In the genomic region with DNA sequence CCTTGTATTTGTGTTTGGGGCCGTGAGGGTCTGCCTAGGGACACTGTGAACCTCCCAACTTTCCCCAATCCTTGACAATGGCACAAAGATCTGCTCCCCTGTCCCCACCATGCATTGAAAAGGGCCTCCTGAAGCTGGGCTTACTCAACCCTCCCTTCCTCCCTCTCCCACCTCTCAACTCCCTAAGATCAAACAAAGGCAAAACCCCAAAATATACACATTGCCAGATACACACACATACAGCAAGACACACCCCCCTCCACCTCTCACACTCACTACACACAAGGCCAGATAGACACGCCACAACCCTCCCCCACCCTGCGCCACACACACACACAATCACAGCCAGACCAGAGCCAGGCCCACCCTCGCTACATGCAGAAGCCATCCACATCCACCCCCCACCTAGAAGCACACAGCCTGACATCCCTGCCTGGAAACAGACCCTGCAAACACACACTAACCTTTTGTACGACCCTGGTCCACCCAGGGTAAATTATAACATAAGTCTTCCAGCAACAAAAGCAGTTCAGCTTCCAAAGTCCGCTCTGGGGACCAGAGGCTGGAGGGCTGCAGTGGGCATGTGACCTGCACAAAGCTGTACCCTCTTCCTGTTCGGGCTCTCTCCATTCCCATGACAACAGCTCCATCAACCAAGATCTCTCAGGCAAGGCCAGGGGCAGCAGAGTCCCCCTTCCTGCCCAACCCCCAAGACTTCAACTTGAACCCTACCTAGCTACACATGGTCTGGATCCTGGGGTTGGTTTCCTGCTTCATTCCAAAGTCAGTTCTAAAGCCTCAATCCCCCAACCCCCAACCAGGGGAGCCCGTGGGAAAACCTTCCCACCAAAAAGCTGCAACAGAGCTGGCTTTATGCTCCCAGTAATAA, we compare ENCODE assay signal across 8 cellular contexts. TPM values are rescaled to one million over a fixed set of nuclear protein-coding genes. Genes with fewer than 3 reads are reported as not detected.
A peak's percentile ranks its signal among the peaks of the same experiment; 100 is the strongest.
DNase-seq lines count a peak whose midpoint lies in the region; ATAC-seq and TF ChIP-seq lines count a peak whose summit lies in the region.

No MANE protein-coding gene starts in this region.

- peaks cover 19% of the 10 kb centered on the region for H3K36me3 Mint-ChIP-seq in GM23338 (ENCODE audit: low read depth)

- H3K27me3 ChIP-seq in GM23338 (ENCODE audit: insufficient read depth) (peaks cover 13% of the 10 kb centered on the region), RWPE2 (ENCODE audit: insufficient read depth, poor library complexity, severe bottlenecking) (no peaks in the 10 kb centered on the region), gastrocnemius medialis (peaks cover 31 to 34% (median 32%) of the 10 kb centered on the region in 3 donors)

- H3K4me1 Mint-ChIP-seq in GM23338, result peaks cover 55% of the 10 kb centered on the region

- peaks cover 67% of the 10 kb centered on the region for H3K79me2 ChIP-seq in GM23338 (replicated peaks; ENCODE audit: insufficient read depth)

- H4K20me1 ChIP-seq in GM23338 (replicated peaks; ENCODE audit: insufficient read depth), result peaks cover 48% of the 10 kb centered on the region

- DNase-seq in GM23338 (ENCODE audit: low spot score) (peak; percentile 65), RWPE2 (ENCODE audit: low spot score) (no peak), fibroblast of mammary gland (ENCODE audit: low read depth) (no peak), gastrocnemius medialis (no peak), NCI-H2081 treated with DMSO at 0.1 percent for 48 hours (lab: John Stamatoyannopoulos, UW) (no peak), dedifferentiated amniotic fluid mesenchymal stem cell (ENCODE audit: extremely low spot score) (no peak)

- H3K4me1 ChIP-seq in GM23338 (ENCODE audit: insufficient read depth) (peaks cover 49% of the 10 kb centered on the region), RWPE2 (ENCODE audit: insufficient read depth, poor library complexity, severe bottlenecking) (peaks cover 10% of the 10 kb centered on the region), gastrocnemius medialis (peaks cover 28 to 41% of the 10 kb centered on the region in 2 donors)

- no peak for TF ChIP-seq CTCF in GM23338 (conservative IDR thresholded peaks at IDR 0.05; ENCODE audit: low read depth in 2 of 2)
- TF ChIP-seq CTCF in RWPE2 (IDR thresholded peaks at IDR 0.05; ENCODE audit: poor library complexity, severe bottlenecking), result no peak
- no peak for TF ChIP-seq CTCF in fibroblast of mammary gland (conservative IDR thresholded peaks at IDR 0.05; ENCODE audit: control insufficient read depth, insufficient read depth, low read depth, low read length)
- TF ChIP-seq CTCF in gastrocnemius medialis (IDR thresholded peaks at IDR 0.05 in 4 of 5, conservative IDR thresholded peaks at IDR 0.05 in 1 of 5), result no peak

- no peaks in the 10 kb centered on the region for H3K9me3 ChIP-seq in RWPE2 (ENCODE audit: severe bottlenecking)
- H3K9me3 ChIP-seq in gastrocnemius medialis, result no peaks in the 10 kb centered on the region

- H3K27ac Mint-ChIP-seq in GM23338, result peak overlapping the region; percentile 22

- H3K36me3 ChIP-seq in GM23338 (ENCODE audit: insufficient read depth), result no peaks in the 10 kb centered on the region
- 0 out of 2 replicates have a peak, but pooled peaks cover 5% of the 10 kb centered on the region for H3K36me3 ChIP-seq in RWPE2 (ENCODE audit: low read depth)
- no peaks in the 10 kb centered on the region for H3K36me3 ChIP-seq in gastrocnemius medialis

- H3K4me2 ChIP-seq in GM23338, result peak overlapping the region; percentile 84

- H3K9me2 ChIP-seq in GM23338 (ENCODE audit: insufficient read depth), result no peaks in the 10 kb centered on the region

- TF ChIP-seq POLR2A in gastrocnemius medialis (IDR thresholded peaks at IDR 0.05), result no peak

- H3K4me3 ChIP-seq in GM23338 (peak overlapping the region; percentile 99), RWPE2 (ENCODE audit: severe bottlenecking) (peak overlapping the region; percentile 76), fibroblast of mammary gland (ENCODE audit: control insufficient read depth, low read depth, low read length) (peak overlapping the region; percentile 84), gastrocnemius medialis (peak overlapping the region; percentile 55 to 70 (median 64))

- peak overlapping the region; percentile 97 for H3K4me3 Mint-ChIP-seq in GM23338

- ATAC-seq in GM23338 (no peak), RWPE2 (ENCODE audit: low read depth) (no peak), gastrocnemius medialis (no peak), GM21825 (IDR thresholded peaks at IDR 0.05; ENCODE audit: unreplicated experiment) (no peak), GM21528 (IDR thresholded peaks at IDR 0.05; ENCODE audit: low FRiP score, unreplicated experiment) (no peak)

- peaks cover 3% of the 10 kb centered on the region; the same call in 1 of the 2 replicates for H3F3A ChIP-seq in GM23338 (replicated peaks; ENCODE audit: low read depth)

- in situ Hi-C loops in gastrocnemius medialis (cut with MboI; ENCODE audit: low sequenced_read_pairs in 4 of 4), result no loop called here

- H2AFZ ChIP-seq in GM23338, result no peak overlapping the region

- no peaks in the 10 kb centered on the region; the same call in 1 of the 3 replicates for H3K9me3 Mint-ChIP-seq in GM23338

- peaks cover 41% of the 10 kb centered on the region for H3K27me3 Mint-ChIP-seq in GM23338 (ENCODE audit: insufficient read depth, low read depth, poor library complexity)

- intact Hi-C loops in gastrocnemius medialis (cut with DNase I; ENCODE audit: low total_unique reads), result no loop called here

- H3K27ac ChIP-seq in GM23338 (ENCODE audit: low read depth) (0 out of 2 replicates have a peak overlapping the region, but pooled peaks have one; percentile 56), RWPE2 (ENCODE audit: poor library complexity, severe bottlenecking) (peak overlapping the region; percentile 84), gastrocnemius medialis (peak overlapping the region in 3 of 4 donors; percentile 78 to 96 (median 81))

TF ChIP-seq in GM23338, 12 proteins besides CTCF, POLR2A, EP300 and RAD21:
- no peak for TF ChIP-seq ZNF331 (CRISPR knock-in tag; IDR thresholded peaks at IDR 0.05; ENCODE audit: low read depth)
- TF ChIP-seq JUNB (IDR thresholded peaks at IDR 0.05; ENCODE audit: unreplicated experiment), result no peak
- no peak for TF ChIP-seq STAT1 (IDR thresholded peaks at IDR 0.05; ENCODE audit: unreplicated experiment)

RNA-seq across cellular contexts. Expression of a gene that starts 1.9 kb away (rescaled TPM):
- 21.1 and 23.4 TPM in 2 replicates for total RNA-seq in GM23338 (2014; rRNA removed; shearing (Covaris generic))
- polyA plus RNA-seq in GM23338 (2016; fragmentation: Nextera tagmentation; extraction: Ambion mirVana), result 51.9 and 60.9 TPM in 2 replicates
- total RNA-seq in gastrocnemius medialis, result 1 to 10 TPM; 1.3 to 4.0 (median 1.6) TPM

RNA-seq across cellular contexts. Expression of a gene that starts 6.3 kb away (rescaled TPM):
- 250 and 270 TPM in 2 replicates for total RNA-seq in GM23338 (2014; rRNA removed; shearing (Covaris generic))
- 523 and 558 TPM in 2 replicates for polyA plus RNA-seq in GM23338 (2016; fragmentation: Nextera tagmentation; extraction: Ambion mirVana)
- 100 to 1,000 TPM; 211 to 334 (median 280) TPM for total RNA-seq in gastrocnemius medialis

RNA-seq across cellular contexts. Expression of a gene that starts 16.1 kb away (rescaled TPM):
- 0.94 and 3.4 TPM in 2 replicates for total RNA-seq in GM23338 (2014; rRNA removed; shearing (Covaris generic))
- 8.9 and 9.9 TPM in 2 replicates for polyA plus RNA-seq in GM23338 (2016; fragmentation: Nextera tagmentation; extraction: Ambion mirVana)
- 10 to 100 TPM; 10.0 to 25.8 (median 13.3) TPM for total RNA-seq in gastrocnemius medialis

RNA-seq across cellular contexts. Expression of a gene that starts 41.2 kb away (rescaled TPM):
- 2.8 and 3.3 TPM in 2 replicates for total RNA-seq in GM23338 (2014; rRNA removed; shearing (Covaris generic))
- 1.8 and 2.6 TPM in 2 replicates for polyA plus RNA-seq in GM23338 (2016; fragmentation: Nextera tagmentation; extraction: Ambion mirVana)
- total RNA-seq in gastrocnemius medialis, result 10 to 100 TPM; 48.2 to 76.8 (median 56.3) TPM

RNA-seq across cellular contexts. Expression of a gene that starts 53.1 kb away (rescaled TPM):
- 36.0 and 43.4 TPM in 2 replicates for total RNA-seq in GM23338 (2014; rRNA removed; shearing (Covaris generic))
- polyA plus RNA-seq in GM23338 (2016; fragmentation: Nextera tagmentation; extraction: Ambion mirVana), result 9.5 and 10.0 TPM in 2 replicates
- 10 to 100 TPM; 57.2 to 97.0 (median 76.8) TPM for total RNA-seq in gastrocnemius medialis
